12 cellular contexts compared by ENCODE assay signal in the genomic region with DNA sequence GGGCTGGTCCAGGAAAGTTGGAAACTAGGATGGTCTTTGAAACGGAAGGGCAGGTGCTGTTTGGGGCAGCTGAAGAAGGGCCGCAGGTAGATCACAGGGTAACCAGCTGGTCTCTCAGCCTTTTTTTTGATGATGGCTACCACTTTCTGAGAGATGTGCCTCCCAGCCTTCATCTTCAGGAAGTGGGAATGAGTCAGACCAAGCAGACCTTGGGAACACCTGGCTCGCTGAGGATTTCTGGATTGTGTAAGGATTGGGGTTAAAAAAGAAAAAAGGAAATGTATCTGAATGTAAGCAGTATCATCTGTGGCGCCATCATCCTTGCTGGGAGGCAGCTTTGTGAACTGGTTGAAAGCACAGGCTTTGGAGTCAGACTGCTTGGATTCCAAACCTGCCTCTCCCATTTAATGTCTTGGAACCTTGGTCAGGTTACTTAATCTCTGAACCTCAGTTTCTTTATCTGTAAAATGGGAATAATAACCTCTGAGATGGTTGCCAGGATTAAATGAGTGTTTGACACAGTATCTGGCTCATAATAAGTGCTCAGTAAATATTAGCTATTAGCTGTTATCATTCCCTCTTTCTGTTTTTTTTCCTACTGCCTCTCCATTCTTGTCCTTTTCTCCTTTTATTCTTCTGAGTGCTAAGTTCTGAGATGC. TPM values are rescaled to one million over a fixed set of nuclear protein-coding genes. Genes with fewer than 3 reads are reported as not detected.
DNase-seq lines count a peak whose midpoint lies in the region; ATAC-seq and TF ChIP-seq lines count a peak whose summit lies in the region.
"Had no signal": no experiment of that assay in that cellular context is flagged by ENCODE, and none has a peak within 500 bp of the region (broad histone marks: within the 10 kb centered on the region; RNA-seq: fewer than 3 reads in every experiment).

No MANE protein-coding gene starts in this region.

- TF ChIP-seq CTCF in BE2C (IDR thresholded peaks at IDR 0.05; ENCODE audit: low read depth, low read length): no peak

- H3K27ac ChIP-seq in stomach smooth muscle (ENCODE audit: low read length): peak overlapping the region; percentile 11
- H3K27ac ChIP-seq: SJSA1 had no signal

- no peaks in the 10 kb centered on the region for H3K9me3 ChIP-seq in stomach smooth muscle (ENCODE audit: control insufficient read depth in 2 of 2, low read length in 2 of 2)
- no peaks in the 10 kb centered on the region for H3K9me3 ChIP-seq in BE2C
- H3K9me3 ChIP-seq: SJSA1 had no signal

- no peaks in the 10 kb centered on the region for H3K27me3 ChIP-seq in stomach smooth muscle (ENCODE audit: control insufficient read depth in 1 of 2, insufficient read depth in 2 of 2, low read length in 2 of 2)
- H3K27me3 ChIP-seq in BE2C: no peaks in the 10 kb centered on the region; the same call in 1 of the 2 replicates
- H3K27me3 ChIP-seq: SJSA1 had no signal

- H3K9me3 Mint-ChIP-seq in activated T-cell treated with anti-CD3 and anti-CD28 coated beads, Interleukin-2, amount 50 U/mL, for 72 hours: no peaks in the 10 kb centered on the region

- no peak overlapping the region for H3K9ac ChIP-seq in stomach smooth muscle (ENCODE audit: low read length in 2 of 2)

- H3K4me3 ChIP-seq in stomach smooth muscle (ENCODE audit: low read length in 2 of 2) (no peak overlapping the region), BE2C (ENCODE audit: low read depth, low read length) (no peak overlapping the region)
- H3K4me3 ChIP-seq: lung, SJSA1 had no signal

- peaks cover 20% of the 10 kb centered on the region for H3K4me1 Mint-ChIP-seq in activated T-cell treated with anti-CD3 and anti-CD28 coated beads, Interleukin-2, amount 50 U/mL, for 72 hours (ENCODE audit: low read depth)

- ATAC-seq in activated T-cell treated with anti-CD3 and anti-CD28 coated beads, Interleukin-2, amount 50 U/mL, for 72 hours (replicated peaks in 1 of 2): no peak
- ATAC-seq in esophagus mucosa: peak; percentile 4

- peaks cover 12% of the 10 kb centered on the region for H3K27me3 Mint-ChIP-seq in activated T-cell treated with anti-CD3 and anti-CD28 coated beads, Interleukin-2, amount 50 U/mL, for 72 hours (ENCODE audit: low read depth)

- no peak overlapping the region for H3K27ac Mint-ChIP-seq in activated T-cell treated with anti-CD3 and anti-CD28 coated beads, Interleukin-2, amount 50 U/mL, for 72 hours

- DNase-seq in activated T-cell treated with anti-CD3 and anti-CD28 coated beads, Interleukin-2, amount 50 U/mL, for 72 hours: no peak
- no peak for DNase-seq in activated T-cell treated with anti-CD3 and anti-CD28 coated beads, Interleukin-2, amount 50 U/mL, for 48 hours
- peak; percentile 43 for DNase-seq in RKO (ENCODE audit: low spot score)
- DNase-seq in UCSD-AML1 (lab: John Stamatoyannopoulos, UW; ENCODE audit: unreplicated experiment): no peak
- DNase-seq in BE2C: no peak
- DNase-seq in foreskin melanocyte: no peak
- DNase-seq: NCI-H2029 treated with DMSO at 0.1 percent for 48 hours, small intestine had no signal

- H3K4me3 Mint-ChIP-seq in activated T-cell treated with anti-CD3 and anti-CD28 coated beads, Interleukin-2, amount 50 U/mL, for 72 hours: peak overlapping the region; percentile 14 to 71

- no peaks in the 10 kb centered on the region for H3K36me3 Mint-ChIP-seq in activated T-cell treated with anti-CD3 and anti-CD28 coated beads, Interleukin-2, amount 50 U/mL, for 72 hours (ENCODE audit: insufficient read depth in 2 of 2)

- H3K36me3 ChIP-seq in stomach smooth muscle (ENCODE audit: control insufficient read depth in 2 of 2, insufficient read depth in 2 of 2, low read length in 2 of 2) (no peaks in the 10 kb centered on the region), BE2C (no peaks in the 10 kb centered on the region)
- H3K36me3 ChIP-seq: SJSA1 had no signal

- H3K4me1 ChIP-seq in stomach smooth muscle (ENCODE audit: control insufficient read depth, insufficient read depth, low read length): peaks cover 28% of the 10 kb centered on the region
- H3K4me1 ChIP-seq in BE2C: no peaks in the 10 kb centered on the region

RNA-seq across cellular contexts. Expression of gene PRPF40B, which starts 1.7 kb away (rescaled TPM):
- 10 to 100 TPM in 1 of 2 donors, 1 to 10 TPM in 1; 8.5 to 14.0 TPM for total RNA-seq in activated T-cell treated with anti-CD3 and anti-CD28 coated beads, Interleukin-2, amount 50 U/mL, for 72 hours
- 16.1 TPM for total RNA-seq in esophagus mucosa
- 32.2 TPM for polyA plus RNA-seq in BE2C (2012; ENCODE audit: insufficient read depth, insufficient read length, low read depth)

RNA-seq across cellular contexts. Expression of gene FAM186B, which starts 19.6 kb away (rescaled TPM):
- total RNA-seq in activated T-cell treated with anti-CD3 and anti-CD28 coated beads, Interleukin-2, amount 50 U/mL, for 72 hours: under 1 TPM; 0.74 to 0.82 TPM
- total RNA-seq in esophagus mucosa: 0.36 TPM
- polyA plus RNA-seq in BE2C (2012; ENCODE audit: insufficient read depth, insufficient read length, low read depth): 1.1 TPM

RNA-seq across cellular contexts. Expression of gene MCRS1, which starts 57.1 kb away (rescaled TPM):
- total RNA-seq in activated T-cell treated with anti-CD3 and anti-CD28 coated beads, Interleukin-2, amount 50 U/mL, for 72 hours: 10 to 100 TPM; 59.4 to 73.8 TPM
- total RNA-seq in esophagus mucosa: 41.8 TPM
- 104 TPM for polyA plus RNA-seq in BE2C (2012; ENCODE audit: insufficient read depth, insufficient read length, low read depth)
